Comparison of ENCODE assay signal across 1 cellular context in genomic region chr1:53834776-53835175, GRCh38.
TF ChIP-seq lines count a peak whose summit lies in the region.

No MANE protein-coding gene starts in this region.

TF ChIP-seq in IMR-90, 13 proteins besides CTCF, POLR2A, EP300 and RAD21 (continued from another document):
- TF ChIP-seq USF2 (IDR thresholded peaks at IDR 0.05; ENCODE audit: low read depth, low read length) = no peak
- TF ChIP-seq RCOR1 (IDR thresholded peaks at IDR 0.05; ENCODE audit: insufficient replicate concordance, low read length) = no peak
- no peak for TF ChIP-seq CHD1 (IDR thresholded peaks at IDR 0.05; ENCODE audit: low read depth, low read length)
- no peak for TF ChIP-seq BHLHE40 (IDR thresholded peaks at IDR 0.05; ENCODE audit: low read depth, low read length)
